Comparison of ENCODE assay signal across 8 cellular contexts in the genomic region with DNA sequence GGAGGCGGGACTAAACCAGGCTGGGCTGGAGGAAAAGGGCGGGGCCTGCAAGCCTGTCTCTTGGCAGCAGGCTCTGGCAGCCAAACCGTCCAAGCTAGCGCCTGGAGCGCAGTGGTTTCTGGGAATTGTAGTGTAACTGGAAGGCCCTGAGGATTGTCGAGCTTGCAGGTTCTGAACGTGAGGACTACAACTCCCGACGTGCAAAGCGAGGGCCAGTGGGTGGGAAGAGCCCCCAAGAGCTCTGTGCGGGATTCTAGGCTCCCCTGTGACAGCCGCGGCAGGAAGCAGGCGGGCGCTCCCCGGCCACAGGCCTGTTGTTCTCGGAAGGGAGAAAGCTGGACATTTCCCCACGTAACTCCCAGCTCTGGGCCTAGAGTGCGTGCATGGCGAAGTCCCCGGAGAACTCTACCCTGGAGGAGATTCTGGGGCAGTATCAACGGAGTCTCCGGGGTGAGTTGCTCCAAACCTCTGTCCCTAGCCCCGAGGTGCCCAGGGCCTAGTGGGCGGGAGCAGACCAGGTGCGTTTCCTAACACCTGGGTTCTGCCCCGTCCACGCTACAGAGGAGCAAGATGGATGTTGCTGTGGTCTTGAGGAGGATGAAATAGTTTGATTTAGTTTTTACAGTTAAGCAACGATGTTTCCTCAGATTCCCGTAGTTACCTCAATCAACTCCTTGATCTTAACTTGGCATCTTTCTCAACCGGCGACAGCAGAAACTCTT. TPM values are rescaled to one million over a fixed set of nuclear protein-coding genes. Genes with fewer than 3 reads are reported as not detected.
DNase-seq lines count a peak whose midpoint lies in the region; ATAC-seq and TF ChIP-seq lines count a peak whose summit lies in the region.

A gene (plus strand): TSS at position 251 of the 722 bp plus-strand sequence. CDS start 133 bp downstream, at position 384.

- no peak for TF ChIP-seq CTCF in GM12864 (IDR thresholded peaks at IDR 0.05; ENCODE audit: low read depth, low read length, missing control alignments)
- TF ChIP-seq CTCF in ovary (IDR thresholded peaks at IDR 0.05) = no peak
- no peak for TF ChIP-seq CTCF in thyroid gland (IDR thresholded peaks at IDR 0.05)

- ATAC-seq in HG02759 (IDR thresholded peaks at IDR 0.05; ENCODE audit: unreplicated experiment) (peak; percentile 72), Right ventricle myocardium inferior (peak; percentile 96)

- no peaks in the 10 kb centered on the region for H3K27me3 ChIP-seq in ovary
- no peaks in the 10 kb centered on the region for H3K27me3 ChIP-seq in thyroid gland

- peaks cover 2% of the 10 kb centered on the region for H3K4me1 ChIP-seq in ovary (ENCODE audit: insufficient read depth)
- peaks cover 24 to 33% of the 10 kb centered on the region in 2 donors for H3K4me1 ChIP-seq in thyroid gland

- no peaks in the 10 kb centered on the region for H3K9me3 ChIP-seq in ovary
- H3K9me3 ChIP-seq in thyroid gland = no peaks in the 10 kb centered on the region

- H3K27ac ChIP-seq in ovary = peak within 1 kb of the TSS; percentile 82 to 96
- H3K27ac ChIP-seq in thyroid gland = peak within 1 kb of the TSS; percentile 95 to 99 (median 99)

- DNase-seq in GM12864 (ENCODE audit: low read depth) (peak; percentile 100), NCI-H1417 (lab: John Stamatoyannopoulos, UW) (peak; percentile 94 to 100 (median 99)), SW 1271 (lab: John Stamatoyannopoulos, UW) (peak; percentile 92 to 96), Right ventricle myocardium inferior (ENCODE audit: missing footprints) (peak; percentile 98), ovary (peak; percentile 98 to 99 (median 98)), thyroid gland (peak; percentile 99)
- DNase-seq in activated naive CD8-positive, alpha-beta T cell treated with anti-CD3 and anti-CD28 coated beads, Interleukin-2, amount 50 U/mL, for 16 hours (ENCODE audit: low read depth, low spot score) = peak; percentile 90

- H3K36me3 ChIP-seq in ovary (no peaks in the 10 kb centered on the region), thyroid gland (no peaks in the 10 kb centered on the region)

- TF ChIP-seq EP300 in ovary (IDR thresholded peaks at IDR 0.05) = no peak

- intact Hi-C loops in Right ventricle myocardium inferior (cut with DNase I) = loop anchor here (2.0 to 10.0 kb wide), 3 partner anchors 51 to 1196 kb away; a partner anchor contains a TSS
- intact Hi-C loops in ovary (cut with DNase I) = no loop called here
- intact Hi-C loops in thyroid gland (cut with DNase I) = no loop called here

- H3K4me3 ChIP-seq in GM12864 (ENCODE audit: low read depth, low read length) (peak within 1 kb of the TSS; percentile 99), ovary (peak within 1 kb of the TSS; percentile 66), thyroid gland (replicated peaks in 1 of 3) (peak within 1 kb of the TSS; percentile 61 to 79 (median 77))

- TF ChIP-seq POLR2A in ovary (IDR thresholded peaks at IDR 0.05) (peak; percentile 58), thyroid gland (IDR thresholded peaks at IDR 0.05) (peak; percentile 81 to 95)

- WGBS in ovary, 3 donors = 0 to 1% (median 1%) methylated on average over 32 of the region's 32 CpGs
- WGBS in thyroid gland, 2 donors = 0 to 1% methylated on average over 21 to 28 of the region's 32 CpGs

RNA-seq across cellular contexts. Expression of the gene that starts here (rescaled TPM):
- total RNA-seq in Right ventricle myocardium inferior (18.3 TPM), ovary (10 to 100 TPM; 29.1 to 45.9 (median 32.3) TPM), thyroid gland (100 to 1,000 TPM; 105 to 193 (median 115) TPM)
- 10 to 100 TPM; 19.8 to 27.0 TPM for polyA plus RNA-seq in ovary

Comparison
In these comparisons a context has a peak if more than half of its experiments do, and no peak if none do; other contexts are left out.
1. Peak in every context shown above with its lines: DNase-seq, ATAC-seq, H3K4me3 ChIP-seq and H3K27ac ChIP-seq.